11 cellular contexts compared by ENCODE assay signal in the genomic region with DNA sequence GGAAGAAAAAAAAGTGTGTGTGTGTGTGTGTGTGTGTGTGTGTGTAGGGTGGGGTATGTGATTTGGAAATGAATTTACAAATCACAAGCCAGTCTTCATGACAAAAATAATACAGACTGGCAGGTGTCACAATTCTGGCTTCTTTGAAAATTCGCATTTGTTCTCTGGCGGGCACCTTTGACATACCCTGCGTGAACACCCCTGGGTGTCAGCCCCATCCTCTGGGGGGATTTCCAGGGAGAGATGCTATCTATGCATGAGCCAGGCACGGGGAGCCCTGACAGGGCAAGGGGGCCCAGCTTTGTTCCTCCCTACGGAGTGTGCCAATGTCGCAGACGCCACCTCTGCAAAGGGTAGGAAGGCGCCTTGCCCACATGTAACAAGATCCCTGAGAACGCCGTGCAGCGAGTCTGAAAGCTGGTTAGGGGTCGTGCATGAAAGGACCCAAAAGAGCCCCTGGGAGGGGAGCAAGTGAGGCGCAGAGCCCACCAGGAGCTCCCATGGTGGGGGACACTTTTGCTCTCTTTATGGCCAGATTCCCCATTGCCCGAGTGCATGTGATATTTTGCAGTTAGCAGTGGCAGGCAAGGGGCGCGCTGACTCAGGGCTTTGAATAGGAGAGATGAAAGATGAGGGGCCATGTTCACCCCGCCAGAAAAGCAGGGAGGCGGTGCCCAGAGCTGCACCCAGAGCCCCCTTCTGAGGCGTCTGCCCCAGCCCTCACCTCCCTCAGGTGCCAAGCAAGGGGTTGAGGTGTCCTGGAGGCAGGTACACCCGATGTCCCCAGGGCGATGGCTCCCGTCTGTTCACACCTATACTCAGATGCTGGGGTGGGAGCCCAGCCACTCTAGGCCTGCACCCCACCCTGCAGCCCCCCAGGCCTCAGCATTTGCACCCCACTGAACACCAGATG. TPM values are rescaled to one million over a fixed set of nuclear protein-coding genes. Genes with fewer than 3 reads are reported as not detected.
DNase-seq lines count a peak whose midpoint lies in the region; ATAC-seq and TF ChIP-seq lines count a peak whose summit lies in the region.
"Had no signal": no experiment of that assay in that cellular context is flagged by ENCODE, and none has a peak within 500 bp of the region (broad histone marks: within the 10 kb centered on the region; RNA-seq: fewer than 3 reads in every experiment).

No MANE protein-coding gene starts in this region.

- intact Hi-C loops in lower lobe of right lung (cut with DNase I) = no loop called here
- intact Hi-C loops in aorta (cut with DNase I) = no loop called here

- H3K36me3 ChIP-seq in lower lobe of right lung (peaks cover 6% of the 10 kb centered on the region), aorta (ENCODE audit: control insufficient read depth in 1 of 2, insufficient read depth in 2 of 2, low read length in 1 of 2) (no peaks in the 10 kb centered on the region)

- 91 to 92% methylated on average over 22 of the region's 22 CpGs for WGBS in aorta, 2 donors

- no peak for TF ChIP-seq CTCF in lower lobe of right lung (IDR thresholded peaks at IDR 0.05)

- H3K4me3 ChIP-seq in lower lobe of right lung (no peak overlapping the region), aorta (ENCODE audit: low read length in 2 of 2) (no peak overlapping the region)

- no peak for ATAC-seq in lower lobe of right lung
- ATAC-seq in aorta (ENCODE audit: low FRiP score) = no peak

- no peaks in the 10 kb centered on the region for H3K9me3 ChIP-seq in lower lobe of right lung
- no peaks in the 10 kb centered on the region for H3K9me3 ChIP-seq in aorta (ENCODE audit: control insufficient read depth, low read length)

- H3K27ac ChIP-seq in lower lobe of right lung (peak overlapping the region; percentile 65), aorta (ENCODE audit: low read depth in 1 of 2, low read length in 2 of 2) (no peak overlapping the region)
- H3K27ac ChIP-seq: brain microvascular endothelial cell had no signal

- DNase-seq in stimulated activated CD4-positive, alpha-beta T cell treated with anti-CD3 and anti-CD28 coated beads, Interleukin-2, amount 100 ng/mL, for 24 hours = peak; percentile 19 to 50
- DNase-seq in stimulated activated CD4-positive, alpha-beta T cell treated with anti-CD3 and anti-CD28 coated beads, Interleukin-2, amount 100 ng/mL, for 48 hours = no peak
- DNase-seq in activated T-cell treated with anti-CD3 and anti-CD28 coated beads, Interleukin-2, amount 50 U/mL, for 1 hour = peak; percentile 78
- DNase-seq in lower lobe of right lung (peak; percentile 36), aorta (peak; percentile 43 to 68), NCI-H524 treated with DMSO at 0.1 percent for 48 hours (lab: John Stamatoyannopoulos, UW) (no peak), NOMO-1 treated with dmso at 0.1 percent for 144 hours (lab: John Stamatoyannopoulos, UW; ENCODE audit: unreplicated experiment) (no peak), NCI-H2227 (lab: John Stamatoyannopoulos, UW; ENCODE audit: unreplicated experiment) (no peak)
- DNase-seq: brain microvascular endothelial cell, NCI-H1694 treated with DMSO at 0.1 percent for 48 hours, OCI-M1 had no signal

- H3K27me3 ChIP-seq in lower lobe of right lung (ENCODE audit: low read depth) = no peaks in the 10 kb centered on the region
- H3K27me3 ChIP-seq in aorta (ENCODE audit: control insufficient read depth in 1 of 2, insufficient read depth in 2 of 2, low read length in 1 of 2) = no peaks in the 10 kb centered on the region
- H3K27me3 ChIP-seq: brain microvascular endothelial cell had no signal

- peaks cover 65% of the 10 kb centered on the region for H3K4me1 ChIP-seq in lower lobe of right lung
- H3K4me1 ChIP-seq in aorta (ENCODE audit: control insufficient read depth in 1 of 2, insufficient read depth in 2 of 2, low read length in 2 of 2) = no peaks in the 10 kb centered on the region

RNA-seq across cellular contexts. Expression of a gene that starts 45.3 kb away (rescaled TPM):
- total RNA-seq in lower lobe of right lung = 137 TPM
- 100 to 1,000 TPM in 1 of 2 donors, 10 to 100 TPM in 1; 98.9 to 223 TPM for total RNA-seq in aorta
- 10 to 100 TPM in 1 of 2 donors, 1 to 10 TPM in 1; 4.8 to 12.4 TPM for polyA plus RNA-seq in aorta

Comparison
In these comparisons a context has a peak if more than half of its experiments do, and no peak if none do; other contexts are left out.
1. DNase-seq: peak in stimulated activated CD4-positive, alpha-beta T cell treated with anti-CD3 and anti-CD28 coated beads, Interleukin-2, amount 100 ng/mL, for 24 hours (2 of 2), activated T-cell treated with anti-CD3 and anti-CD28 coated beads, Interleukin-2, amount 50 U/mL, for 1 hour (single experiment), lower lobe of right lung (single experiment) and aorta (2 of 2); none in stimulated activated CD4-positive, alpha-beta T cell treated with anti-CD3 and anti-CD28 coated beads, Interleukin-2, amount 100 ng/mL, for 48 hours (0 of 2), NCI-H524 treated with DMSO at 0.1 percent for 48 hours (single experiment), NOMO-1 treated with dmso at 0.1 percent for 144 hours (single experiment) and NCI-H2227 (single experiment).